1 cellular context compared by ENCODE assay signal in genomic region chr19:12639901-12640613, GRCh38.
A peak's percentile ranks its signal among the peaks of the same experiment; 100 is the strongest.
TF ChIP-seq lines count a peak whose summit lies in the region.

No MANE protein-coding gene starts in this region.

TF ChIP-seq in GM12878, 131 proteins besides CTCF, POLR2A, EP300 and RAD21 (continued from another document and continues in another):
- peak; percentile 72; the same call in 1 of the 2 replicates for TF ChIP-seq MLLT1 (IDR thresholded peaks at IDR 0.05)
- no peak for TF ChIP-seq EGR1 (IDR thresholded peaks at IDR 0.05; ENCODE audit: borderline replicate concordance in 1 of 2, low read depth in 2 of 2, low read length in 2 of 2)
- TF ChIP-seq E2F4 (IDR thresholded peaks at IDR 0.05; ENCODE audit: low read depth, low read length) = no peak
- no peak for TF ChIP-seq RELA (IDR thresholded peaks at IDR 0.05; ENCODE audit: borderline replicate concordance, partially characterized antibody)
- TF ChIP-seq SREBF2 (IDR thresholded peaks at IDR 0.05; ENCODE audit: low read length) = no peak
- TF ChIP-seq IKZF2 (IDR thresholded peaks at IDR 0.05) = 0 out of 4 replicates have a peak, but pooled peaks of 1 of the 2 experiments have one; percentile 23
- TF ChIP-seq RCOR1 (conservative IDR thresholded peaks at IDR 0.05; ENCODE audit: low read depth, low read length) = peak; percentile 56; the same call in 1 of the 2 replicates
- TF ChIP-seq ASH2L (IDR thresholded peaks at IDR 0.05; ENCODE audit: borderline replicate concordance, low read depth) = no peak
- TF ChIP-seq, protein P1, sequence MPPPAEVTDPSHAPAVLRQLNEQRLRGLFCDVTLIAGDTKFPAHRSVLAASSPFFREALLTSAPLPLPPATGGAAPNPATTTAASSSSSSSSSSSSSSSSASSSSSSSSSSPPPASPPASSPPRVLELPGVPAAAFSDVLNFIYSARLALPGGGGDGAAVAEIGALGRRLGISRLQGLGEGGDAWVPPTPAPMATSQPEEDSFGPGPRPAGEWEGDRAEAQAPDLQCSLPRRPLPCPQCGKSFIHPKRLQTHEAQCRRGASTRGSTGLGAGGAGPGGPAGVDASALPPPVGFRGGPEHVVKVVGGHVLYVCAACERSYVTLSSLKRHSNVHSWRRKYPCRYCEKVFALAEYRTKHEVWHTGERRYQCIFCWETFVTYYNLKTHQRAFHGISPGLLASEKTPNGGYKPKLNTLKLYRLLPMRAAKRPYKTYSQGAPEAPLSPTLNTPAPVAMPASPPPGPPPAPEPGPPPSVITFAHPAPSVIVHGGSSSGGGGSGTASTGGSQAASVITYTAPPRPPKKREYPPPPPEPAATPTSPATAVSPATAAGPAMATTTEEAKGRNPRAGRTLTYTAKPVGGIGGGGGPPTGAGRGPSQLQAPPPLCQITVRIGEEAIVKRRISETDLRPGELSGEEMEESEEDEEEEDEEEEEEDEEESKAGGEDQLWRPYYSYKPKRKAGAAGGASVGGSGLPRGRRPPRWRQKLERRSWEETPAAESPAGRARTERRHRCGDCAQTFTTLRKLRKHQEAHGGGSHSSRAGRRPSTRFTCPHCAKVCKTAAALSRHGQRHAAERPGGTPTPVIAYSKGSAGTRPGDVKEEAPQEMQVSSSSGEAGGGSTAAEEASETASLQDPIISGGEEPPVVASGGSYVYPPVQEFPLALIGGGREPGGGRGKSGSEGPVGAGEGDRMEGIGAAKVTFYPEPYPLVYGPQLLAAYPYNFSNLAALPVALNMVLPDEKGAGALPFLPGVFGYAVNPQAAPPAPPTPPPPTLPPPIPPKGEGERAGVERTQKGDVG (CRISPR knock-in tag; IDR thresholded peaks at IDR 0.05) = no peak
- TF ChIP-seq CBFB (IDR thresholded peaks at IDR 0.05; ENCODE audit: low read depth) = peak; percentile 87
- TF ChIP-seq MEF2A (IDR thresholded peaks at IDR 0.05; ENCODE audit: insufficient read depth, low read depth, low read length) = no peak
- no peak for TF ChIP-seq NFYA (IDR thresholded peaks at IDR 0.05; ENCODE audit: borderline replicate concordance, low read depth, low read length)
- TF ChIP-seq, protein P2, sequence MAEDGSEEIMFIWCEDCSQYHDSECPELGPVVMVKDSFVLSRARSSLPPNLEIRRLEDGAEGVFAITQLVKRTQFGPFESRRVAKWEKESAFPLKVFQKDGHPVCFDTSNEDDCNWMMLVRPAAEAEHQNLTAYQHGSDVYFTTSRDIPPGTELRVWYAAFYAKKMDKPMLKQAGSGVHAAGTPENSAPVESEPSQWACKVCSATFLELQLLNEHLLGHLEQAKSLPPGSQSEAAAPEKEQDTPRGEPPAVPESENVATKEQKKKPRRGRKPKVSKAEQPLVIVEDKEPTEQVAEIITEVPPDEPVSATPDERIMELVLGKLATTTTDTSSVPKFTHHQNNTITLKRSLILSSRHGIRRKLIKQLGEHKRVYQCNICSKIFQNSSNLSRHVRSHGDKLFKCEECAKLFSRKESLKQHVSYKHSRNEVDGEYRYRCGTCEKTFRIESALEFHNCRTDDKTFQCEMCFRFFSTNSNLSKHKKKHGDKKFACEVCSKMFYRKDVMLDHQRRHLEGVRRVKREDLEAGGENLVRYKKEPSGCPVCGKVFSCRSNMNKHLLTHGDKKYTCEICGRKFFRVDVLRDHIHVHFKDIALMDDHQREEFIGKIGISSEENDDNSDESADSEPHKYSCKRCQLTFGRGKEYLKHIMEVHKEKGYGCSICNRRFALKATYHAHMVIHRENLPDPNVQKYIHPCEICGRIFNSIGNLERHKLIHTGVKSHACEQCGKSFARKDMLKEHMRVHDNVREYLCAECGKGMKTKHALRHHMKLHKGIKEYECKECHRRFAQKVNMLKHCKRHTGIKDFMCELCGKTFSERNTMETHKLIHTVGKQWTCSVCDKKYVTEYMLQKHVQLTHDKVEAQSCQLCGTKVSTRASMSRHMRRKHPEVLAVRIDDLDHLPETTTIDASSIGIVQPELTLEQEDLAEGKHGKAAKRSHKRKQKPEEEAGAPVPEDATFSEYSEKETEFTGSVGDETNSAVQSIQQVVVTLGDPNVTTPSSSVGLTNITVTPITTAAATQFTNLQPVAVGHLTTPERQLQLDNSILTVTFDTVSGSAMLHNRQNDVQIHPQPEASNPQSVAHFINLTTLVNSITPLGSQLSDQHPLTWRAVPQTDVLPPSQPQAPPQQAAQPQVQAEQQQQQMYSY (CRISPR knock-in tag; IDR thresholded peaks at IDR 0.05) = no peak
- no peak for TF ChIP-seq ZNF274 (IDR thresholded peaks at IDR 0.05; ENCODE audit: insufficient read depth, insufficient read length)
- no peak for TF ChIP-seq ZZZ3 (IDR thresholded peaks at IDR 0.05; ENCODE audit: control insufficient read depth, insufficient read length, low read depth)
- TF ChIP-seq NR2C2 (IDR thresholded peaks at IDR 0.05; ENCODE audit: borderline replicate concordance, control insufficient read depth, insufficient read length, low read depth) = no peak
- TF ChIP-seq GATAD2B (conservative IDR thresholded peaks at IDR 0.05; ENCODE audit: low read depth) = peak; percentile 73; the same call in 1 of the 2 replicates
- TF ChIP-seq CUX1 (IDR thresholded peaks at IDR 0.05; ENCODE audit: insufficient replicate concordance, low read depth, low read length) = no peak
- no peak for TF ChIP-seq RELB (IDR thresholded peaks at IDR 0.05; ENCODE audit: low read depth)
- TF ChIP-seq EED (IDR thresholded peaks at IDR 0.05; ENCODE audit: low read depth) = peak; percentile 51; the same call in 1 of the 2 replicates
- TF ChIP-seq FOS (IDR thresholded peaks at IDR 0.05; ENCODE audit: borderline replicate concordance, extremely low read depth, insufficient read length) = no peak
- TF ChIP-seq PAX8 (IDR thresholded peaks at IDR 0.05) = no peak
- peak; percentile 25; the same call in 1 of the 2 replicates for TF ChIP-seq PKNOX1 (IDR thresholded peaks at IDR 0.05)
- no peak for TF ChIP-seq ZNF687 (IDR thresholded peaks at IDR 0.05)
- TF ChIP-seq NRF1 (conservative IDR thresholded peaks at IDR 0.05; ENCODE audit: low read depth, low read length) = no peak
- no peak for TF ChIP-seq NR2C1 (IDR thresholded peaks at IDR 0.05)
- no peak for TF ChIP-seq BCLAF1 (IDR thresholded peaks at IDR 0.05)
